Comparison of ENCODE assay signal across 1 cellular context in the genomic region with DNA sequence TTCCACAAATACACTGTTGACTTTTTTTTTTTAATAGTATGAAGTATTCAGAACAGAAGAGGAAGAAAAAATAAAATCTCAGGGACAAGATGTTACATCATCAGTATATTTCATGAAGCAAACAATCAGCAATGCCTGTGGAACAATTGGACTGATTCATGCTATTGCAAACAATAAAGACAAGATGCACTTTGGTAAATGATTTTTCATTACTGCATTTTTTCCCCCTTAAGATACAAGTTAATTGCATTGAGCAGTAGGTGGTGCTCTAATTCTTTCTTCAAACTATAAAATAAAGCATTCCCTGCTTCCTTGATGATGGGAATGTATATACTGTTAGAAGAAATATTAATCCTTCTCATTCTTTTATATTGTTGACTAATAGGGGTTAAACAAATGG.
TF ChIP-seq lines count a peak whose summit lies in the region.

No MANE protein-coding gene starts in this region.

TF ChIP-seq in HepG2, 621 proteins besides CTCF, POLR2A, EP300 and RAD21:
- TF ChIP-seq ZNF619 (CRISPR knock-in tag; IDR thresholded peaks at IDR 0.05) = no peak
- TF ChIP-seq STAG1 (CRISPR knock-in tag; IDR thresholded peaks at IDR 0.05) = peak; percentile 47
- TF ChIP-seq CEBPB (IDR thresholded peaks at IDR 0.05; ENCODE audit: borderline replicate concordance, low read depth, low read length) = 0 out of 2 replicates have a peak, but pooled peaks have one; percentile 34
- TF ChIP-seq ATF7 (IDR thresholded peaks at IDR 0.05) = peak; percentile 15; the same call in 1 of the 2 replicates
- TF ChIP-seq ATF7 (CRISPR knock-in tag; IDR thresholded peaks at IDR 0.05) = no peak
